In genomic region chr17:74972107-74972972, GRCh38 we compare ENCODE assay signal across 8 cellular contexts. TPM values are rescaled to one million over a fixed set of nuclear protein-coding genes. Genes with fewer than 3 reads are reported as not detected.
DNase-seq lines count a peak whose midpoint lies in the region; ATAC-seq, FAIRE-seq and TF ChIP-seq lines count a peak whose summit lies in the region.

TSS of gene HID1 (minus strand) at chr17:74972759. CDS start at chr17:74972656, 103 bp downstream.

- peaks cover 14 to 26% (median 20%) of the 10 kb centered on the region in 4 donors for H3K4me1 ChIP-seq in esophagus muscularis mucosa

- no peak for FAIRE-seq in GM19239 (lab: Jason Lieb, UNC)

- peaks cover 0 to 37% (median 0%) of the 10 kb centered on the region in 4 donors for H3K27me3 ChIP-seq in esophagus muscularis mucosa

- H3K9me3 ChIP-seq in esophagus muscularis mucosa: no peaks in the 10 kb centered on the region

- WGBS in esophagus muscularis mucosa: 4% methylated on average over 11 of the region's 95 CpGs

- no peak for TF ChIP-seq POLR2A in esophagus muscularis mucosa (IDR thresholded peaks at IDR 0.05; ENCODE audit: low read depth)

- TF ChIP-seq EP300 in esophagus muscularis mucosa (IDR thresholded peaks at IDR 0.05): no peak

- no peaks in the 10 kb centered on the region for H3K36me3 Mint-ChIP-seq in activated T-cell treated with anti-CD3 and anti-CD28 coated beads, Interleukin-2, amount 50 U/mL, for 4 hours (ENCODE audit: insufficient read depth)
- no peaks in the 10 kb centered on the region for H3K36me3 Mint-ChIP-seq in naive B cell

- peak within 1 kb of the TSS; percentile 84 for H3K4me3 Mint-ChIP-seq in activated T-cell treated with anti-CD3 and anti-CD28 coated beads, Interleukin-2, amount 50 U/mL, for 4 hours
- H3K4me3 Mint-ChIP-seq in naive B cell: peak within 1 kb of the TSS; percentile 70 to 96 (median 87)

- peak; percentile 78 for DNase-seq in GM19239 (ENCODE audit: insufficient read length, low spot score)
- DNase-seq in NCI-H748 (lab: John Stamatoyannopoulos, UW; ENCODE audit: unreplicated experiment): peak; percentile 78
- peak; percentile 83 for DNase-seq in activated T-cell treated with anti-CD3 and anti-CD28 coated beads, Interleukin-2, amount 50 U/mL, for 4 hours
- no peak for DNase-seq in esophagus muscularis mucosa (ENCODE audit: extremely low spot score)
- DNase-seq in naive B cell: peak; percentile 59
- peak; percentile 69 to 75 for DNase-seq in stimulated activated CD8-positive, alpha-beta memory T cell treated with anti-CD3 and anti-CD28 coated beads, Interleukin-7, amount 100 ng/mL, for 1 hour (ENCODE audit: low read depth in 2 of 2)
- no peak for DNase-seq in GF-D8 (lab: John Stamatoyannopoulos, UW)

- H3K4me1 Mint-ChIP-seq in activated T-cell treated with anti-CD3 and anti-CD28 coated beads, Interleukin-2, amount 50 U/mL, for 4 hours (ENCODE audit: low read depth): peaks cover 8% of the 10 kb centered on the region
- H3K4me1 Mint-ChIP-seq in naive B cell: peaks cover 7 to 14% (median 8%) of the 10 kb centered on the region in 3 donors

- no peaks in the 10 kb centered on the region for H3K9me3 Mint-ChIP-seq in activated T-cell treated with anti-CD3 and anti-CD28 coated beads, Interleukin-2, amount 50 U/mL, for 4 hours
- no peaks in the 10 kb centered on the region for H3K9me3 Mint-ChIP-seq in naive B cell

- H3K27ac Mint-ChIP-seq in naive B cell: peak within 1 kb of the TSS in 3 of 6 donors; percentile 39 to 70 (median 47)

- no peaks in the 10 kb centered on the region for H3K36me3 ChIP-seq in esophagus muscularis mucosa

- TF ChIP-seq CTCF in esophagus muscularis mucosa (IDR thresholded peaks at IDR 0.05): no peak

- H3K4me3 ChIP-seq in esophagus muscularis mucosa: peak within 1 kb of the TSS; percentile 69 to 88 (median 74)

- intact Hi-C loops in esophagus muscularis mucosa (cut with DNase I): loop anchor here (5.0 to 10.0 kb wide), 3 partner anchors 35 to 132 kb away; partner anchors contain the start of gene ARMC7

- ATAC-seq in activated T-cell treated with anti-CD3 and anti-CD28 coated beads, Interleukin-2, amount 50 U/mL, for 4 hours: peak; percentile 91 to 97
- peak; percentile 81 to 83 for ATAC-seq in naive B cell (ENCODE audit: low read depth in 2 of 2)
- ATAC-seq in GM18519 (IDR thresholded peaks at IDR 0.05; ENCODE audit: low FRiP score, unreplicated experiment): no peak

- peaks cover 11% of the 10 kb centered on the region for H3K27me3 Mint-ChIP-seq in activated T-cell treated with anti-CD3 and anti-CD28 coated beads, Interleukin-2, amount 50 U/mL, for 4 hours (ENCODE audit: low read depth)
- peaks cover 7 to 50% (median 23%) of the 10 kb centered on the region in 3 donors for H3K27me3 Mint-ChIP-seq in naive B cell

- H3K27ac ChIP-seq in esophagus muscularis mucosa (replicated peaks in 1 of 4): peak within 1 kb of the TSS; percentile 43 to 71 (median 57)

RNA-seq across cellular contexts. Expression of gene HID1, which starts in this region (rescaled TPM):
- total RNA-seq in activated T-cell treated with anti-CD3 and anti-CD28 coated beads, Interleukin-2, amount 50 U/mL, for 4 hours: 1 to 10 TPM; 1.3 to 2.1 (median 2.0) TPM
- 10 to 100 TPM in 2 of 4 donors, 1 to 10 TPM in 2; 4.5 to 17.1 (median 10.9) TPM for total RNA-seq in esophagus muscularis mucosa
- polyA plus RNA-seq in naive B cell (ENCODE audit: low read depth in 6 of 6): under 1 TPM in 2 of 6 donors, not detected in 4; 0.08 to 0.23 TPM

Comparison
In these comparisons a context has a peak if more than half of its experiments do, and no peak if none do; other contexts are left out.
1. Peak in DNase-seq and ATAC-seq in naive B cell; RNA of the gene not detected or under 1 TPM.
2. DNase-seq: peak in GM19239 (single experiment), NCI-H748 (single experiment), activated T-cell treated with anti-CD3 and anti-CD28 coated beads, Interleukin-2, amount 50 U/mL, for 4 hours (single experiment) and stimulated activated CD8-positive, alpha-beta memory T cell treated with anti-CD3 and anti-CD28 coated beads, Interleukin-7, amount 100 ng/mL, for 1 hour (2 of 2); none in esophagus muscularis mucosa (single experiment) and GF-D8 (single experiment).